ENCODE assay signal across 21 cellular contexts in genomic region chr20:32855387-32855786, GRCh38. TPM values are rescaled to one million over a fixed set of nuclear protein-coding genes. Genes with fewer than 3 reads are reported as not detected.
DNase-seq lines count a peak whose midpoint lies in the region; ATAC-seq and TF ChIP-seq lines count a peak whose summit lies in the region.
"Had no signal": no experiment of that assay in that cellular context is flagged by ENCODE, and none has a peak within 500 bp of the region (broad histone marks: within the 10 kb centered on the region; RNA-seq: fewer than 3 reads in every experiment).

No MANE protein-coding gene starts in this region.

- H3K27ac Mint-ChIP-seq in stimulated activated naive CD8-positive, alpha-beta T cell treated with anti-CD3 and anti-CD28 coated beads, Interleukin-15, Interleukin-2, amounts not matched to agents 100 ng/mL and 50 ng/mL, for 24 hours = peak overlapping the region; percentile 78
- H3K27ac Mint-ChIP-seq in HFFc6 = no peak overlapping the region
- H3K27ac Mint-ChIP-seq: progenitor cell of endocrine pancreas had no signal

- no peaks in the 10 kb centered on the region for H3K9me3 ChIP-seq in psoas muscle
- H3K9me3 ChIP-seq: body of pancreas, colonic mucosa had no signal

- no peak for DNase-seq in stimulated activated naive CD8-positive, alpha-beta T cell treated with anti-CD3 and anti-CD28 coated beads, Interleukin-15, Interleukin-2, amounts not matched to agents 100 U/mL and 50 U/mL, for 24 hours
- DNase-seq in NCI-H2107 treated with DMSO at 0.1 percent for 48 hours (lab: John Stamatoyannopoulos, UW; ENCODE audit: unreplicated experiment) (peak; percentile 73), cerebellar nuclear complex (lab: John Stamatoyannopoulos, UW) (peak; percentile 18 to 57), HFFc6 (no peak), cortex of kidney (lab: John Stamatoyannopoulos, UW) (no peak), psoas muscle (no peak)
- DNase-seq: activated CD4-positive, alpha-beta T cell treated with anti-CD3 and anti-CD28 coated beads for 1 hour; activated naive CD4-positive, alpha-beta T cell treated with anti-CD3 and anti-CD28 coated beads, Interleukin-2, amount 10 ng/mL, durations not matched to agents 7 days and 5 days; colonic mucosa; COR-L47; NCI-H1105; NCI-H2029 treated with DMSO at 0.1 percent for 48 hours; NCI-H510A; stimulated activated CD4-positive, alpha-beta T cell treated with anti-CD3 and anti-CD28 coated beads, Interleukin-2, amount 100 ng/mL, for 24 hours; stimulated activated naive CD4-positive, alpha-beta T cell treated with Interleukin-2 at 50 U/mL for 16 hours; trophoblast cell had no signal

- H3K27me3 Mint-ChIP-seq in stimulated activated naive CD8-positive, alpha-beta T cell treated with anti-CD3 and anti-CD28 coated beads, Interleukin-15, Interleukin-2, amounts not matched to agents 100 ng/mL and 50 ng/mL, for 24 hours = no peaks in the 10 kb centered on the region
- no peaks in the 10 kb centered on the region for H3K27me3 Mint-ChIP-seq in HFFc6 (ENCODE audit: insufficient read depth)
- H3K27me3 Mint-ChIP-seq: activated naive CD4-positive, alpha-beta T cell treated with anti-CD3 and anti-CD28 coated beads, Interleukin-2, amount 10 ng/mL, durations not matched to agents 7 days and 5 days; progenitor cell of endocrine pancreas had no signal

- TF ChIP-seq CTCF in HFFc6 (IDR thresholded peaks at IDR 0.05) = no peak
- TF ChIP-seq CTCF in psoas muscle (IDR thresholded peaks at IDR 0.05) = no peak

- H3K9me3 Mint-ChIP-seq in stimulated activated naive CD8-positive, alpha-beta T cell treated with anti-CD3 and anti-CD28 coated beads, Interleukin-15, Interleukin-2, amounts not matched to agents 100 ng/mL and 50 ng/mL, for 24 hours = no peaks in the 10 kb centered on the region
- no peaks in the 10 kb centered on the region for H3K9me3 Mint-ChIP-seq in HFFc6
- H3K9me3 Mint-ChIP-seq: activated naive CD4-positive, alpha-beta T cell treated with anti-CD3 and anti-CD28 coated beads, Interleukin-2, amount 10 ng/mL, durations not matched to agents 7 days and 5 days; mesothelial cell of epicardium; neural crest cell had no signal

- H3K27me3 ChIP-seq in psoas muscle (ENCODE audit: insufficient read depth in 3 of 3, low read length in 2 of 3) = no peaks in the 10 kb centered on the region
- H3K27me3 ChIP-seq: body of pancreas, colonic mucosa had no signal

- WGBS in psoas muscle, 3 donors = 66 to 81% (median 71%) methylated on average over 7 of the region's 7 CpGs

- H3K4me1 ChIP-seq in psoas muscle = no peaks in the 10 kb centered on the region
- H3K4me1 ChIP-seq: colonic mucosa had no signal

- intact Hi-C loops in psoas muscle (cut with DNase I) = no loop called here

- ATAC-seq in stimulated activated naive CD8-positive, alpha-beta T cell treated with anti-CD3 and anti-CD28 coated beads, Interleukin-15, Interleukin-2, amounts not matched to agents 100 U/mL and 50 U/mL, for 24 hours = no peak
- no peak for ATAC-seq in psoas muscle
- ATAC-seq: body of pancreas had no signal

- H3K36me3 Mint-ChIP-seq in stimulated activated naive CD8-positive, alpha-beta T cell treated with anti-CD3 and anti-CD28 coated beads, Interleukin-15, Interleukin-2, amounts not matched to agents 100 ng/mL and 50 ng/mL, for 24 hours (ENCODE audit: low read depth) = peaks cover 55% of the 10 kb centered on the region
- H3K36me3 Mint-ChIP-seq in HFFc6 (ENCODE audit: low read depth) = peaks cover 36% of the 10 kb centered on the region

- peaks cover 23% of the 10 kb centered on the region for H3K4me1 Mint-ChIP-seq in stimulated activated naive CD8-positive, alpha-beta T cell treated with anti-CD3 and anti-CD28 coated beads, Interleukin-15, Interleukin-2, amounts not matched to agents 100 ng/mL and 50 ng/mL, for 24 hours (ENCODE audit: low read depth)
- no peaks in the 10 kb centered on the region for H3K4me1 Mint-ChIP-seq in HFFc6 (ENCODE audit: low read depth)
- H3K4me1 Mint-ChIP-seq: neural crest cell had no signal

- no peak overlapping the region for H3K4me3 ChIP-seq in psoas muscle
- H3K4me3 ChIP-seq: body of pancreas, colonic mucosa had no signal

- no peak overlapping the region for H3K4me3 Mint-ChIP-seq in stimulated activated naive CD8-positive, alpha-beta T cell treated with anti-CD3 and anti-CD28 coated beads, Interleukin-15, Interleukin-2, amounts not matched to agents 100 ng/mL and 50 ng/mL, for 24 hours
- H3K4me3 Mint-ChIP-seq in HFFc6 = no peak overlapping the region
- H3K4me3 Mint-ChIP-seq: activated naive CD4-positive, alpha-beta T cell treated with anti-CD3 and anti-CD28 coated beads, Interleukin-2, amount 10 ng/mL, durations not matched to agents 7 days and 5 days; mesothelial cell of epicardium; neural crest cell had no signal

- H3K36me3 ChIP-seq in psoas muscle (ENCODE audit: insufficient read depth in 1 of 2, low read depth in 1 of 2) = peaks cover 3 to 58% of the 10 kb centered on the region in 2 donors
- H3K36me3 ChIP-seq: colonic mucosa had no signal

- H3K27ac ChIP-seq in psoas muscle = no peak overlapping the region
- H3K27ac ChIP-seq: body of pancreas, colonic mucosa had no signal

RNA-seq across cellular contexts. Expression of gene EFCAB8, which starts 3.3 kb away (rescaled TPM):
- total RNA-seq in HFFc6 (2021; fragmentation: NEBNext Ultra II Directional; extraction: Animal tissue kit (Norgen Biotek cat#: 25700)) = not detected
- under 1 TPM in 1 of 4 donors, not detected in 3; 0.08 TPM for total RNA-seq in psoas muscle
- under 1 TPM in 2 of 3 donors, not detected in 1; 0.03 to 0.04 TPM for polyA plus RNA-seq in psoas muscle

RNA-seq across cellular contexts. Expression of gene MAPRE1, which starts 35.6 kb away (rescaled TPM):
- total RNA-seq in HFFc6 (2021; fragmentation: NEBNext Ultra II Directional; extraction: Animal tissue kit (Norgen Biotek cat#: 25700)) = 100 to 1,000 TPM; 125 to 152 (median 144) TPM
- total RNA-seq in psoas muscle = 10 to 100 TPM; 34.8 to 62.9 (median 54.7) TPM
- polyA plus RNA-seq in psoas muscle = 10 to 100 TPM; 30.9 to 77.8 (median 51.5) TPM

Comparison
In these comparisons a context has a peak if more than half of its experiments do, and no peak if none do; other contexts are left out.
1. DNase-seq: peak in NCI-H2107 treated with DMSO at 0.1 percent for 48 hours (single experiment) and cerebellar nuclear complex (2 of 2); none in stimulated activated naive CD8-positive, alpha-beta T cell treated with anti-CD3 and anti-CD28 coated beads, Interleukin-15, Interleukin-2, amounts not matched to agents 100 U/mL and 50 U/mL, for 24 hours (single experiment), HFFc6 (single experiment), cortex of kidney (single experiment) and psoas muscle (0 of 2).